In the genomic region with DNA sequence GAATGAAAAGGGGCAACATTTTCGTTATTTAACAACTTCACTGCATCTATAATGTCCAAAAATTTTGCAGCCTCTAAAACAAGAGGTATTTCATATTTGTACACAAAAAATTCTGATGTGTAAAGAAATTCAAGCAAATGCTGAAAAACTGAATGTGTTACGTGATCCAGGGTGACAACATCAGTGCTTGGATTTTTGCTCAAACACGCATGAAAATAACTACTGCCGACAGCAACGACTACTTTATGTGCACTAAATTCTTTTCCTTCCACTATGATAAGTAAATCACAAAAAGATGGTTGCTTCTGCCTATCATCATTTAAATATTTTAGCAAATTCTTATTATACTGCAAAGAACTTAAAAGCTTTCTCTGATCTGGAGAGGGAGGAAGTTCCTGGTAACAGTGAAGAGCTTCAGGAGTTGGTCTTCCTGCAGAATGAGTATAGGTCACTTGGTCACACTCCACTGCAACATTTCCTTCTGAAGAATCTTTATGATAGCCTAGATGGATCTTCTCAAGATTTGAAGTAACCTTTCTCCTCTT, we compare ENCODE assay signal across 7 cellular contexts. TPM values are rescaled to one million over a fixed set of nuclear protein-coding genes. Genes with fewer than 3 reads are reported as not detected.
DNase-seq lines count a peak whose midpoint lies in the region.

No MANE protein-coding gene starts in this region.

- H3K27me3 Mint-ChIP-seq in dendritic cell treated with granulocyte-macrophage colony-stimulating factor and Interleukin-4, amounts not matched to agents 40 ng/mL and 50 ng/mL, for 4 days, result no peaks in the 10 kb centered on the region

- DNase-seq in G401 (ENCODE audit: low spot score) (peak; percentile 61), NCI-H69 (lab: John Stamatoyannopoulos, UW) (peak; percentile 77), cerebellum (ENCODE audit: low spot score) (no peak), foreskin melanocyte (no peak), NCI-H1105 (lab: John Stamatoyannopoulos, UW) (no peak)

- peak overlapping the region; percentile 99 for H3K4me3 ChIP-seq in neuron (ENCODE audit: low read length)

- H3K4me1 ChIP-seq in neuron (ENCODE audit: insufficient read depth, low read length), result peaks cover 37% of the 10 kb centered on the region

- peak overlapping the region; percentile 97 for H3K27ac Mint-ChIP-seq in dendritic cell treated with granulocyte-macrophage colony-stimulating factor and Interleukin-4, amounts not matched to agents 40 ng/mL and 50 ng/mL, for 4 days

- H3K36me3 Mint-ChIP-seq in dendritic cell treated with granulocyte-macrophage colony-stimulating factor and Interleukin-4, amounts not matched to agents 40 ng/mL and 50 ng/mL, for 4 days (ENCODE audit: low read depth), result peaks cover 27% of the 10 kb centered on the region

- H3K4me3 Mint-ChIP-seq in dendritic cell treated with granulocyte-macrophage colony-stimulating factor and Interleukin-4, amounts not matched to agents 40 ng/mL and 50 ng/mL, for 4 days, result peak overlapping the region; percentile 95

- H2AFZ ChIP-seq in neuron (ENCODE audit: low read depth, low read length), result peak overlapping the region; percentile 90

- no peaks in the 10 kb centered on the region for H3K9me3 ChIP-seq in neuron (ENCODE audit: low read length)

- H3K9me3 Mint-ChIP-seq in dendritic cell treated with granulocyte-macrophage colony-stimulating factor and Interleukin-4, amounts not matched to agents 40 ng/mL and 50 ng/mL, for 4 days, result no peaks in the 10 kb centered on the region

- peaks cover 34% of the 10 kb centered on the region for H3K4me1 Mint-ChIP-seq in dendritic cell treated with granulocyte-macrophage colony-stimulating factor and Interleukin-4, amounts not matched to agents 40 ng/mL and 50 ng/mL, for 4 days (ENCODE audit: low read depth)

- H3K27me3 ChIP-seq in neuron (ENCODE audit: insufficient read depth, low read length), result no peaks in the 10 kb centered on the region

- intact Hi-C loops in dendritic cell treated with granulocyte-macrophage colony-stimulating factor and Interleukin-4, amounts not matched to agents 40 ng/mL and 50 ng/mL, for 4 days (cut with micrococcal nuclease), result no loop called here

- H3K36me3 ChIP-seq in neuron (ENCODE audit: insufficient read depth, low read length), result no peaks in the 10 kb centered on the region

- in situ Hi-C loops in G401 (cut with HindIII; ENCODE audit: low sequenced_read_pairs), result no loop called here

RNA-seq across cellular contexts. Expression of gene ZBTB41, which starts 1.1 kb away (rescaled TPM):
- total RNA-seq in G401 (2014; rRNA removed; shearing (Covaris generic)), result 2.4 and 3.9 TPM in 2 replicates
- 43.9 TPM for total RNA-seq in cerebellum

RNA-seq across cellular contexts. Expression of gene ASPM, which starts 53.5 kb away (rescaled TPM):
- 15.7 and 30.0 TPM in 2 replicates for total RNA-seq in G401 (2014; rRNA removed; shearing (Covaris generic))
- total RNA-seq in cerebellum, result 25.3 TPM

Comparison
In these comparisons a context has a peak if more than half of its experiments do, and no peak if none do; other contexts are left out.
1. DNase-seq: peak in G401 (single experiment) and NCI-H69 (single experiment); none in cerebellum (single experiment), foreskin melanocyte (single experiment) and NCI-H1105 (single experiment).